Comparison of ENCODE assay signal across 8 cellular contexts in the genomic region with DNA sequence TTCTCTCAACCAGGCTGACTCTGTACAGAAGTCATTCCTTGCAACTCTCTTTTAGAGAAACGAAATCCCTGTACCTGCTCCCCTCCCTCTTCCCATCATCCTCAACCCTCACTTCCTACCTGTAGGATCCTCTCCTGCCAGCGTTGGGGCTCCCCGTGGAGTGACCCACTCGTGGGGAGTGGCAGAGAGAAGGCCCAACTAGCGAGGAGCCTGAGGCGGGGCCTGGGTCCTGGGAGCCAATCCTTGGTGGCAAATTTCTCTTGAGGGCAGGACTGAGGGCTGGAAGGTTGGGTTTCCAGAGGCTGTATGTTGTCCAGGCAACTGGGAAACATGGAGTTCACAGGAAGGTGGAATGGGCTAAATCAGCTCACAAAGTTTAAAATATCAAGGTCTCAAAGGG. TPM values are rescaled to one million over a fixed set of nuclear protein-coding genes. Genes with fewer than 3 reads are reported as not detected.
A peak's percentile ranks its signal among the peaks of the same experiment; 100 is the strongest.
DNase-seq lines count a peak whose midpoint lies in the region; ATAC-seq and TF ChIP-seq lines count a peak whose summit lies in the region.

No MANE protein-coding gene starts in this region.

- H3K27me3 ChIP-seq in left lung (no peaks in the 10 kb centered on the region), uterus (no peaks in the 10 kb centered on the region)

- TF ChIP-seq POLR2A in uterus (IDR thresholded peaks at IDR 0.05), result no peak

- DNase-seq in EH (ENCODE audit: low read depth) (peak; percentile 78), NCI-H2196 (lab: John Stamatoyannopoulos, UW; ENCODE audit: unreplicated experiment) (peak; percentile 80), cardiac fibroblast (ENCODE audit: low read depth in 2 of 2) (peak; percentile 62 to 75), left lung (peak in 1 of 2 donors; percentile 63), uterus (no peak), Kasumi-1 (lab: John Stamatoyannopoulos, UW) (no peak)

- H3K4me1 ChIP-seq in left lung (peaks cover 0 to 27% of the 10 kb centered on the region in 2 donors), uterus (no peaks in the 10 kb centered on the region)

- intact Hi-C loops in left lung (cut with DNase I) (no loop called here), uterus (cut with DNase I; ENCODE audit: low total_unique reads) (no loop called here)

- ATAC-seq in left lung, result peak; percentile 91
- ATAC-seq in GM21528 (IDR thresholded peaks at IDR 0.05; ENCODE audit: low FRiP score, unreplicated experiment), result no peak
- no peak for ATAC-seq in HG03521 (IDR thresholded peaks at IDR 0.05; ENCODE audit: unreplicated experiment)

- H3K36me3 ChIP-seq in left lung, result no peaks in the 10 kb centered on the region
- H3K36me3 ChIP-seq in uterus, result no peaks in the 10 kb centered on the region

- H3K27ac ChIP-seq in left lung, result peak overlapping the region in 1 of 2 donors; percentile 60
- H3K27ac ChIP-seq in uterus, result no peak overlapping the region

- TF ChIP-seq CTCF in cardiac fibroblast (IDR thresholded peaks at IDR 0.05; ENCODE audit: low read depth, low read length), result no peak
- no peak for TF ChIP-seq CTCF in left lung (IDR thresholded peaks at IDR 0.05)
- no peak for TF ChIP-seq CTCF in uterus (IDR thresholded peaks at IDR 0.05)

- H3K9me3 ChIP-seq in left lung (no peaks in the 10 kb centered on the region), uterus (no peaks in the 10 kb centered on the region)

- H3K4me3 ChIP-seq in cardiac fibroblast (replicated peaks in 1 of 2; ENCODE audit: low read depth in 2 of 2, low read length in 2 of 2) (no peak overlapping the region), left lung (no peak overlapping the region), uterus (no peak overlapping the region)

RNA-seq across cellular contexts. Expression of gene NHERF4, which starts 10.4 kb away (rescaled TPM):
- not detected for total RNA-seq in left lung
- total RNA-seq in uterus, result under 1 TPM in 2 of 4 donors, not detected in 2; under 0.01 to 0.41 TPM

RNA-seq across cellular contexts. Expression of gene CBL, which starts 10.5 kb away (rescaled TPM):
- total RNA-seq in left lung (10 to 100 TPM; 22.0 to 36.6 TPM), uterus (10 to 100 TPM in 3 of 4 donors, 1 to 10 TPM in 1; 10.0 to 39.9 (median 13.0) TPM)

RNA-seq across cellular contexts. Expression of gene NLRX1, which starts 27.2 kb away (rescaled TPM):
- total RNA-seq in left lung (10 to 100 TPM; 15.0 to 15.7 TPM), uterus (10 to 100 TPM in 3 of 4 donors, 1 to 10 TPM in 1; 5.1 to 23.5 (median 16.8) TPM)

RNA-seq across cellular contexts. Expression of gene ABCG4, which starts 46.8 kb away (rescaled TPM):
- total RNA-seq in left lung (under 1 TPM; 0.26 to 0.64 TPM), uterus (1 to 10 TPM in 1 of 4 donors, under 1 TPM in 1, not detected in 2; 0.55 to 2.7 TPM)

Comparison
In these comparisons a context has a peak if more than half of its experiments do, and no peak if none do; other contexts are left out.
1. DNase-seq: peak in EH (single experiment), NCI-H2196 (single experiment) and cardiac fibroblast (2 of 2); none in uterus (0 of 2) and Kasumi-1 (0 of 2).